ENCODE assay signal across 29 cellular contexts in the genomic region with DNA sequence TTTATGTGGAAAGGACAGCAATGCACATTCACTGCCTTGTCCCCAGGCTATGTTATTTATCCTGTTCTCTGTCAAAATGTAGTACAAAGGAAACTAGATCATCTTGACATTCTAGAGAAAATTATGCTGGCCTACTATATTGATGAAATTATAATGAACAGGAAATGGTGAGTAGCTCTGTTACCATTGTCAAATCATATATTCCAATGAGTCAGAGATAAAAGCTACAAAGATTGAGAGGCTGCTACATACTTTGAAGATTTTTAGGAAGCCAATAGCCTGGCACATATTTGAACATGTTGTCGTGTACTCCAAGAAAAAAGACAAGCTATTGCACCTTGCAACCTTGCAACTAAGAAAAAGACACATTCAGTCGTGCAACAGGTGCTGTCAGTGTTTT.
"Had no signal": no experiment of that assay in that cellular context is flagged by ENCODE, and none has a peak within 500 bp of the region (broad histone marks: within the 10 kb centered on the region; RNA-seq: fewer than 3 reads in every experiment).

No MANE protein-coding gene starts in this region.

- H3K4me3 Mint-ChIP-seq: activated CD8-positive, alpha-beta T cell treated with anti-CD3 and anti-CD28 coated beads for 36 hours; activated naive CD4-positive, alpha-beta T cell treated with anti-CD3 and anti-CD28 coated beads for 36 hours; activated naive CD4-positive, alpha-beta T cell treated with anti-CD3 and anti-CD28 coated beads, Interleukin-2, amount 50 U/mL, for 24 hours; activated naive CD8-positive, alpha-beta T cell treated with anti-CD3 and anti-CD28 coated beads for 36 hours; activated naive CD8-positive, alpha-beta T cell treated with anti-CD3 and anti-CD28 coated beads, Interleukin-2, amount 50 U/mL, for 24 hours; activated T-cell treated with anti-CD3 and anti-CD28 coated beads, Interleukin-2, amount 50 U/mL, for 4 hours; brain; central memory CD8-positive, alpha-beta T cell; effector memory CD8-positive, alpha-beta T cell had no signal

- H3K27ac ChIP-seq: adrenal gland, breast epithelium, coronary artery, esophagus squamous epithelium had no signal

- H3K27ac Mint-ChIP-seq: activated CD8-positive, alpha-beta T cell treated with anti-CD3 and anti-CD28 coated beads for 36 hours; activated naive CD4-positive, alpha-beta T cell treated with anti-CD3 and anti-CD28 coated beads for 36 hours; activated naive CD4-positive, alpha-beta T cell treated with anti-CD3 and anti-CD28 coated beads, Interleukin-2, amount 50 U/mL, for 24 hours; activated naive CD8-positive, alpha-beta T cell treated with anti-CD3 and anti-CD28 coated beads for 36 hours; activated naive CD8-positive, alpha-beta T cell treated with anti-CD3 and anti-CD28 coated beads, Interleukin-2, amount 50 U/mL, for 24 hours; activated T-helper 2 cell treated with anti-CD3 and anti-CD28 coated beads, Interferon-gamma antibody, Interleukin-2, Interleukin-4, amounts not matched to agents 10 μg/mL and 5 μg/mL and 100 μg/mL, durations not matched to agents 14 hours and 24 hours and 36 hours; brain; effector memory CD8-positive, alpha-beta T cell had no signal

- FAIRE-seq: frontal cortex had no signal

- H3K4me1 Mint-ChIP-seq: activated naive CD4-positive, alpha-beta T cell treated with anti-CD3 and anti-CD28 coated beads, Interleukin-2, amount 50 U/mL, for 24 hours; activated naive CD8-positive, alpha-beta T cell treated with anti-CD3 and anti-CD28 coated beads for 36 hours; central memory CD8-positive, alpha-beta T cell had no signal

- H3K36me3 ChIP-seq: adrenal gland, breast epithelium, esophagus squamous epithelium had no signal

- H3K27me3 Mint-ChIP-seq: activated naive CD8-positive, alpha-beta T cell treated with anti-CD3 and anti-CD28 coated beads for 36 hours; brain had no signal

- DNase-seq: activated CD4-positive, alpha-beta T cell treated with anti-CD3 and anti-CD28 coated beads for 4 hours; activated CD4-positive, alpha-beta T cell treated with anti-CD3 and anti-CD28 coated beads, Interleukin-2, amount 50 U/mL, for 1 hour; activated CD4-positive, alpha-beta T cell treated with anti-CD3 and anti-CD28 coated beads, Interleukin-2, amount 50 U/mL, for 48 hours; activated CD4-positive, CD25-positive, alpha-beta regulatory T cell; activated CD4-positive, CD25-positive, alpha-beta regulatory T cell treated with anti-CD3 and anti-CD28 coated beads, Interleukin-2, amount 50 U/mL, for 72 hours; activated CD8-positive, alpha-beta memory T cell treated with anti-CD3 and anti-CD28 coated beads for 24 hours; activated CD8-positive, alpha-beta T cell treated with anti-CD3 and anti-CD28 coated beads for 36 hours; activated effector memory CD4-positive, alpha-beta T cell treated with anti-CD3 and anti-CD28 coated beads, Interleukin-2, amount 50 U/mL, for 16 hours; activated naive CD4-positive, alpha-beta T cell treated with anti-CD3 and anti-CD28 coated beads for 36 hours; activated naive CD8-positive, alpha-beta T cell treated with anti-CD3 and anti-CD28 coated beads for 36 hours; activated naive CD8-positive, alpha-beta T cell treated with anti-CD3 and anti-CD28 coated beads, Interleukin-2, amount 50 U/mL, for 24 hours; activated T-cell treated with anti-CD3 and anti-CD28 coated beads, Interleukin-2, amount 50 U/mL, for 4 hours; adrenal gland; amygdala; aorta; dermis blood vessel endothelial cell; effector CD4-positive, alpha-beta T cell; effector memory CD8-positive, alpha-beta T cell; esophagus squamous epithelium; foreskin fibroblast; head of caudate nucleus; T-helper 2 cell had no signal

- H3K36me3 Mint-ChIP-seq: brain had no signal

- H3K4me3 ChIP-seq: adrenal gland, breast epithelium, coronary artery, esophagus squamous epithelium had no signal

- H3K4me1 ChIP-seq: adrenal gland, breast epithelium had no signal

- ATAC-seq: activated CD8-positive, alpha-beta T cell treated with anti-CD3 and anti-CD28 coated beads for 36 hours; activated naive CD8-positive, alpha-beta T cell treated with anti-CD3 and anti-CD28 coated beads, Interleukin-2, amount 50 U/mL, for 24 hours; activated T-cell treated with anti-CD3 and anti-CD28 coated beads, Interleukin-2, amount 50 U/mL, for 4 hours; effector memory CD8-positive, alpha-beta T cell had no signal

- H3K9me3 ChIP-seq: breast epithelium had no signal

- H3K27me3 ChIP-seq: adrenal gland, breast epithelium, esophagus squamous epithelium had no signal
